8 cellular contexts compared by ENCODE assay signal in the genomic region with DNA sequence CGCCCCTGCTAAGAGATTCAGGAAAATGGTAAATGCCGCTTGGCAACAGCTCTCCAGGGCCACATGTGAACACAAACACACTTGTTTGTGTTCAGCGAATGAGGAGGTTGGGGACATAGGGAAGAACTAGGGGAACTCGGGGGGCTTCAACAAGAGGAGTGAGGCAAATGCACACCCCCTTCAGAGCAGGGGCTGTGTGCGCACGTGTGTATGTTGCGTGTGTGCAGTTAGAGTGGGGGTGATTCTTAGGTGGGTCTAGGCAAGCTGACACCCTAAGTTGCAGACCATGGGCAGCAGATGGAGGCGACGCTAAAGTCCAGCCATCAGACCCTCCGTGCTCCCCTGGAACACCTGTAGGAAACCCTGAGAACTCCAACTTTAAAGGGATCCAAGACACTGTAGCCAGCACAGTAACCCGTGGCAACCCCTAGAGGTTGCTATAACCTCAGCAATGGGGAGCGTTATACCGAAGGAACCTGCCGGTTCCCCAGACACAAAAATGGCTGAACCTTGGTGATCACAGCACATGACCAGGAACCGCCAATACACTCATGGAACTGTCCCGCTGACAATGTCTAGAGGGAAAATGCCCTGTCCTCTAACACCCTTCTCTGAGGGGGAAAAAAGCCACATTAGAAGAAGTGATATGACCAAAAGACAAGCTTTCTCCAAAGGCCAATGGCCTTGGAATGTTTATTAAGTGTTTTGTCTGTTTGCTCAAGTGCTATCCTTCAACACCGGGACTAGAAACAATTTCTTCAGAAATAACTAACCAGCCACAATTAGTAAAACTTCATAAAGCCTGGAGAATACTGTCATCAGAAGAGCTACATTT.
DNase-seq lines count a peak whose midpoint lies in the region; ATAC-seq and TF ChIP-seq lines count a peak whose summit lies in the region.

No MANE protein-coding gene starts in this region.

- no peaks in the 10 kb centered on the region for H3K4me1 Mint-ChIP-seq in CD8-positive, alpha-beta T cell (ENCODE audit: low read depth)

- no peak overlapping the region for H3K4me3 Mint-ChIP-seq in CD8-positive, alpha-beta T cell

- H3K36me3 ChIP-seq in CD8-positive, alpha-beta T cell (ENCODE audit: insufficient read depth, low read length): no peaks in the 10 kb centered on the region

- ATAC-seq in HG03280 (IDR thresholded peaks at IDR 0.05; ENCODE audit: unreplicated experiment): peak; percentile 63
- ATAC-seq in CD8-positive, alpha-beta T cell: no peak

- no peak overlapping the region for H3K27ac Mint-ChIP-seq in CD8-positive, alpha-beta T cell

- intact Hi-C loops in CD8-positive, alpha-beta T cell (cut with DNase I, micrococcal nuclease): no loop called here

- no peak overlapping the region for H3K27ac ChIP-seq in CD8-positive, alpha-beta T cell (ENCODE audit: low read depth, low read length)

- H3K27me3 ChIP-seq in CD8-positive, alpha-beta T cell (ENCODE audit: insufficient read depth, low read length): no peaks in the 10 kb centered on the region

- H3K4me3 ChIP-seq in CD8-positive, alpha-beta T cell (ENCODE audit: low read depth, low read length): no peak overlapping the region

- peaks cover 23% of the 10 kb centered on the region for H3K9me3 ChIP-seq in CD8-positive, alpha-beta T cell (ENCODE audit: low read length)

- H3K9me3 Mint-ChIP-seq in CD8-positive, alpha-beta T cell: peaks cover 26% of the 10 kb centered on the region

- no peak for TF ChIP-seq CTCF in CD8-positive, alpha-beta T cell (IDR thresholded peaks at IDR 0.05)

- CTCF ChIA-PET in CD8-positive, alpha-beta T cell (lab: Charles Lee): interaction anchor here (0.8 kb wide), 2 partner anchors 9 to 12 kb away, joined by 3 read pairs; no protein-coding TSS in a partner anchor

- POLR2A ChIA-PET in CD8-positive, alpha-beta T cell (lab: Charles Lee): no interaction called here

- H3K4me1 ChIP-seq in CD8-positive, alpha-beta T cell (ENCODE audit: insufficient read depth, low read length): no peaks in the 10 kb centered on the region

- DNase-seq in NCI-H82 (lab: John Stamatoyannopoulos, UW): peak; percentile 67
- no peak for DNase-seq in NCI-H82 treated with DMSO at 0.1 percent for 48 hours (lab: John Stamatoyannopoulos, UW; ENCODE audit: unreplicated experiment)
- peak; percentile 54 for DNase-seq in RPMI8226
- peak; percentile 36 to 49 for DNase-seq in erythroblast (lab: John Stamatoyannopoulos, UW)
- peak; percentile 51 for DNase-seq in middle frontal gyrus (ENCODE audit: extremely low spot score, low spot score)
- no peak for DNase-seq in CD8-positive, alpha-beta T cell
- DNase-seq in ureter (ENCODE audit: low spot score): no peak

- TF ChIP-seq POLR2A in erythroblast (IDR thresholded peaks at IDR 0.05; ENCODE audit: low read length): no peak

- H3K27me3 Mint-ChIP-seq in CD8-positive, alpha-beta T cell (ENCODE audit: low read depth): peaks cover 2% of the 10 kb centered on the region

- peaks cover 10% of the 10 kb centered on the region for H3K36me3 Mint-ChIP-seq in CD8-positive, alpha-beta T cell

Comparison
In these comparisons a context has a peak if more than half of its experiments do, and no peak if none do; other contexts are left out.
1. DNase-seq: peak in NCI-H82 (single experiment), RPMI8226 (single experiment), erythroblast (2 of 2) and middle frontal gyrus (single experiment); none in NCI-H82 treated with DMSO at 0.1 percent for 48 hours (single experiment), CD8-positive, alpha-beta T cell (0 of 7) and ureter (single experiment).